16 cellular contexts compared by ENCODE assay signal in the genomic region with DNA sequence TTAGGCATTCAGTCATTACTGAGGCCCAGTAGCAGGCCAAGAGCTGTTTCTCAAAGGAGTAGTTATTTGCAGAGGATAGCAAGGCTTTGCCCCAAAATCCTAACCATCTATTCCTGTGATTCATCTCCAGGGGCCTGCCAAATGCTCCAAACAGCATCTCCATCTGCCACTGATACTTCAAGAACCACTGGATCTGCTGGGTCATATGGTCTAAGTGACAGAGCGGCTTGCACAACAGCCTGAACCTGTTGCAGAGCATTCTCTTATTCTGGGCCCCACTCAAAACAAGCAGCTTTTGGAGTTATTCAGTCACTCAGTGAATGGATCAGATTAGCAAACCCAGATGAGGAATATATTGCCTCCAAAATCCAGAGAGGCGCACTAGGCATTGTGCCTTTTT.
DNase-seq lines count a peak whose midpoint lies in the region; ATAC-seq and TF ChIP-seq lines count a peak whose summit lies in the region.
"Had no signal": no experiment of that assay in that cellular context is flagged by ENCODE, and none has a peak within 500 bp of the region (broad histone marks: within the 10 kb centered on the region; RNA-seq: fewer than 3 reads in every experiment).

No MANE protein-coding gene starts in this region.

- no peak overlapping the region for H3K27ac ChIP-seq in Karpas-422 (ENCODE audit: low read length)
- H3K27ac ChIP-seq in esophagus muscularis mucosa (replicated peaks in 1 of 4), result no peak overlapping the region
- H3K27ac ChIP-seq: A549 had no signal

- DNase-seq in GM04503 (ENCODE audit: low read depth), result peak; percentile 7
- peak; percentile 7 for DNase-seq in Karpas-422
- peak; percentile 55 for DNase-seq in esophagus muscularis mucosa (ENCODE audit: extremely low spot score)
- peak; percentile 20 to 52 for DNase-seq in foreskin fibroblast
- DNase-seq in immature natural killer cell, result no peak
- no peak for DNase-seq in stimulated activated naive CD8-positive, alpha-beta T cell treated with anti-CD3 and anti-CD28 coated beads, Interleukin-15, amount 100 ng/mL, for 72 hours
- DNase-seq: CD8-positive, alpha-beta T cell; COR-L47; DND-41; GDM1; H7 had no signal

- peaks cover 0 to 3% (median 0%) of the 10 kb centered on the region in 3 donors for H3K36me3 Mint-ChIP-seq in immature natural killer cell
- H3K36me3 Mint-ChIP-seq: CD8-positive, alpha-beta T cell had no signal

- H3K4me3 Mint-ChIP-seq in immature natural killer cell, result no peak overlapping the region
- H3K4me3 Mint-ChIP-seq in stimulated activated naive CD8-positive, alpha-beta T cell treated with anti-CD3 and anti-CD28 coated beads, Interleukin-15, amount 100 ng/mL, for 72 hours, result no peak overlapping the region
- H3K4me3 Mint-ChIP-seq: CD14-positive monocyte; CD8-positive, alpha-beta T cell; GM23338 had no signal

- H3K79me2 ChIP-seq in Karpas-422 (ENCODE audit: low read length), result no peaks in the 10 kb centered on the region

- H3K27me3 Mint-ChIP-seq in immature natural killer cell (ENCODE audit: low read depth in 3 of 3), result peaks cover 0 to 6% (median 5%) of the 10 kb centered on the region in 3 donors
- H3K27me3 Mint-ChIP-seq in stimulated activated naive CD8-positive, alpha-beta T cell treated with anti-CD3 and anti-CD28 coated beads, Interleukin-15, amount 100 ng/mL, for 72 hours, result peaks cover 9% of the 10 kb centered on the region
- H3K27me3 Mint-ChIP-seq: IgD-negative memory B cell had no signal

- H3K9me3 Mint-ChIP-seq in immature natural killer cell, result peaks cover 0 to 10% (median 4%) of the 10 kb centered on the region in 6 donors
- peaks cover 5 to 15% of the 10 kb centered on the region in 2 donors for H3K9me3 Mint-ChIP-seq in stimulated activated naive CD8-positive, alpha-beta T cell treated with anti-CD3 and anti-CD28 coated beads, Interleukin-15, amount 100 ng/mL, for 72 hours

- TF ChIP-seq POLR2A in esophagus muscularis mucosa (IDR thresholded peaks at IDR 0.05; ENCODE audit: low read depth), result no peak

- TF ChIP-seq EP300 in esophagus muscularis mucosa (IDR thresholded peaks at IDR 0.05), result no peak

- ATAC-seq in GM19463 (IDR thresholded peaks at IDR 0.05; ENCODE audit: unreplicated experiment), result no peak
- no peak for ATAC-seq in stimulated activated naive CD8-positive, alpha-beta T cell treated with anti-CD3 and anti-CD28 coated beads, Interleukin-15, amount 100 ng/mL, for 72 hours
- ATAC-seq: A549; CD8-positive, alpha-beta T cell; GM23338 had no signal

- H3K4me1 ChIP-seq in Karpas-422 (ENCODE audit: low read length) (no peaks in the 10 kb centered on the region), esophagus muscularis mucosa (no peaks in the 10 kb centered on the region)
- H3K4me1 ChIP-seq: A549 had no signal

- no peak for TF ChIP-seq CTCF in esophagus muscularis mucosa (IDR thresholded peaks at IDR 0.05)
- no peak for TF ChIP-seq CTCF in foreskin fibroblast (IDR thresholded peaks at IDR 0.05; ENCODE audit: low read depth, low read length)

- H4K20me1 ChIP-seq in Karpas-422 (ENCODE audit: insufficient read depth, low read depth, low read length), result no peaks in the 10 kb centered on the region

- no peaks in the 10 kb centered on the region for H3K4me1 Mint-ChIP-seq in immature natural killer cell
- H3K4me1 Mint-ChIP-seq in stimulated activated naive CD8-positive, alpha-beta T cell treated with anti-CD3 and anti-CD28 coated beads, Interleukin-15, amount 100 ng/mL, for 72 hours, result no peaks in the 10 kb centered on the region
- H3K4me1 Mint-ChIP-seq: GM23338, IgD-negative memory B cell had no signal

- H3K9me2 ChIP-seq in Karpas-422 (replicated peaks; ENCODE audit: insufficient read depth, low read length), result no peaks in the 10 kb centered on the region

- peaks cover 6% of the 10 kb centered on the region for H3K9me3 ChIP-seq in Karpas-422 (ENCODE audit: low read length)
- H3K9me3 ChIP-seq in esophagus muscularis mucosa, result peaks cover 0 to 25% (median 9%) of the 10 kb centered on the region in 4 donors

- H3K27me3 ChIP-seq in Karpas-422 (ENCODE audit: low read length), result peaks cover 5% of the 10 kb centered on the region; the same call in 1 of the 2 replicates
- H3K27me3 ChIP-seq in esophagus muscularis mucosa, result no peaks in the 10 kb centered on the region

- no peaks in the 10 kb centered on the region for H3K36me3 ChIP-seq in Karpas-422 (ENCODE audit: insufficient read depth, low read length)
- H3K36me3 ChIP-seq in esophagus muscularis mucosa, result no peaks in the 10 kb centered on the region

- H3K9ac ChIP-seq in Karpas-422 (ENCODE audit: low read length), result no peak overlapping the region

- 100% methylated on average over 2 of the region's 2 CpGs for WGBS in esophagus muscularis mucosa

- H3K4me3 ChIP-seq in Karpas-422 (ENCODE audit: low read length), result no peak overlapping the region
- H3K4me3 ChIP-seq in esophagus muscularis mucosa, result no peak overlapping the region
- H3K4me3 ChIP-seq in foreskin fibroblast (ENCODE audit: low read depth in 1 of 2, low read length in 2 of 2), result no peak overlapping the region
- H3K4me3 ChIP-seq: A549, GM23338 had no signal

- H3K4me2 ChIP-seq in Karpas-422 (ENCODE audit: low read depth, low read length, poor library complexity, severe bottlenecking), result no peak overlapping the region
- H3K4me2 ChIP-seq: A549, GM23338 had no signal

- H3K27ac Mint-ChIP-seq in immature natural killer cell, result no peak overlapping the region
- no peak overlapping the region for H3K27ac Mint-ChIP-seq in stimulated activated naive CD8-positive, alpha-beta T cell treated with anti-CD3 and anti-CD28 coated beads, Interleukin-15, amount 100 ng/mL, for 72 hours
- H3K27ac Mint-ChIP-seq: CD14-positive monocyte; CD8-positive, alpha-beta T cell; GM23338; IgD-negative memory B cell had no signal

- intact Hi-C loops in esophagus muscularis mucosa (cut with DNase I), result no loop called here

- no peak overlapping the region for H2AFZ ChIP-seq in Karpas-422 (ENCODE audit: low read length)
- H2AFZ ChIP-seq: GM23338 had no signal

Comparison
In these comparisons a context has a peak if more than half of its experiments do, and no peak if none do; other contexts are left out.
1. DNase-seq: peak in GM04503 (single experiment), Karpas-422 (single experiment), esophagus muscularis mucosa (single experiment) and foreskin fibroblast (2 of 2); none in immature natural killer cell (0 of 3) and stimulated activated naive CD8-positive, alpha-beta T cell treated with anti-CD3 and anti-CD28 coated beads, Interleukin-15, amount 100 ng/mL, for 72 hours (0 of 2).